37 cellular contexts compared by ENCODE assay signal in genomic region chr19:15680923-15681322, GRCh38. TPM values are rescaled to one million over a fixed set of nuclear protein-coding genes. Genes with fewer than 3 reads are reported as not detected.
"Had no signal": no experiment of that assay in that cellular context is flagged by ENCODE, and none has a peak within 500 bp of the region (broad histone marks: within the 10 kb centered on the region; RNA-seq: fewer than 3 reads in every experiment).

No MANE protein-coding gene starts in this region.

- H3K9me3 Mint-ChIP-seq: activated naive CD4-positive, alpha-beta T cell treated with anti-CD3 and anti-CD28 coated beads, Interleukin-2, amount 50 U/mL, for 24 hours; activated naive CD8-positive, alpha-beta T cell treated with anti-CD3 and anti-CD28 coated beads for 36 hours had no signal

- H3K4me1 Mint-ChIP-seq: activated naive CD4-positive, alpha-beta T cell treated with anti-CD3 and anti-CD28 coated beads, Interleukin-2, amount 50 U/mL, for 24 hours; activated naive CD8-positive, alpha-beta T cell treated with anti-CD3 and anti-CD28 coated beads for 36 hours had no signal

- H3K4me3 Mint-ChIP-seq: activated CD4-positive, alpha-beta memory T cell treated with anti-CD3 and anti-CD28 coated beads for 36 hours; activated CD8-positive, alpha-beta memory T cell treated with anti-CD3 and anti-CD28 coated beads, Interleukin-2, amount 10 ng/mL, durations not matched to agents 7 days and 5 days; activated CD8-positive, alpha-beta T cell treated with anti-CD3 and anti-CD28 coated beads, Interleukin-2, amount 10 ng/mL, durations not matched to agents 7 days and 5 days; activated naive CD4-positive, alpha-beta T cell treated with anti-CD3 and anti-CD28 coated beads for 36 hours; activated naive CD4-positive, alpha-beta T cell treated with anti-CD3 and anti-CD28 coated beads, Interleukin-2, amount 50 U/mL, for 24 hours; activated naive CD8-positive, alpha-beta T cell treated with anti-CD3 and anti-CD28 coated beads for 36 hours; activated naive CD8-positive, alpha-beta T cell treated with anti-CD3 and anti-CD28 coated beads, Interleukin-2, amount 50 U/mL, for 24 hours; activated T-helper 1 cell treated with anti-CD3 and anti-CD28 coated beads, Interleukin-12 subunit alpha, Interleukin-12 subunit beta, Interleukin-2, Interleukin-4 antibody, amounts not matched to agents 30 ng/mL and 10 ng/mL and 1 ng/mL, durations not matched to agents 14 hours and 24 hours and 36 hours; effector memory CD8-positive, alpha-beta T cell; T-helper 17 cell; T-helper 2 cell treated with Interferon-gamma antibody and Interleukin-4, amounts not matched to agents 5 μg/mL and 100 μg/mL, for 36 hours had no signal

- FAIRE-seq: colon had no signal

- H3K27ac ChIP-seq: adrenal gland, body of pancreas, esophagus muscularis mucosa, foreskin keratinocyte, gastrocnemius medialis, heart left ventricle had no signal

- H3K9me3 ChIP-seq: adrenal gland, body of pancreas, esophagus muscularis mucosa, gastrocnemius medialis, heart left ventricle had no signal

- ATAC-seq: activated CD8-positive, alpha-beta memory T cell treated with anti-CD3 and anti-CD28 coated beads, Interleukin-2, amount 10 ng/mL, durations not matched to agents 7 days and 5 days; activated CD8-positive, alpha-beta T cell treated with anti-CD3 and anti-CD28 coated beads, Interleukin-2, amount 10 ng/mL, durations not matched to agents 7 days and 5 days; activated naive CD8-positive, alpha-beta T cell treated with anti-CD3 and anti-CD28 coated beads, Interleukin-2, amount 50 U/mL, for 24 hours; body of pancreas; effector memory CD8-positive, alpha-beta T cell; foreskin keratinocyte; gastrocnemius medialis; heart left ventricle; T-helper 17 cell had no signal

- H3K36me3 Mint-ChIP-seq: activated CD4-positive, alpha-beta memory T cell treated with anti-CD3 and anti-CD28 coated beads for 36 hours; activated CD8-positive, alpha-beta memory T cell treated with anti-CD3 and anti-CD28 coated beads, Interleukin-2, amount 10 ng/mL, durations not matched to agents 7 days and 5 days; activated naive CD8-positive, alpha-beta T cell treated with anti-CD3 and anti-CD28 coated beads for 36 hours had no signal

- H3K27ac Mint-ChIP-seq: activated CD4-positive, alpha-beta memory T cell treated with anti-CD3 and anti-CD28 coated beads for 36 hours; activated CD8-positive, alpha-beta memory T cell treated with anti-CD3 and anti-CD28 coated beads, Interleukin-2, amount 10 ng/mL, durations not matched to agents 7 days and 5 days; activated CD8-positive, alpha-beta T cell treated with anti-CD3 and anti-CD28 coated beads, Interleukin-2, amount 10 ng/mL, durations not matched to agents 7 days and 5 days; activated naive CD4-positive, alpha-beta T cell treated with anti-CD3 and anti-CD28 coated beads for 36 hours; activated naive CD4-positive, alpha-beta T cell treated with anti-CD3 and anti-CD28 coated beads, Interleukin-2, amount 50 U/mL, for 24 hours; activated naive CD8-positive, alpha-beta T cell treated with anti-CD3 and anti-CD28 coated beads for 36 hours; activated naive CD8-positive, alpha-beta T cell treated with anti-CD3 and anti-CD28 coated beads, Interleukin-2, amount 50 U/mL, for 24 hours; activated T-helper 1 cell treated with anti-CD3 and anti-CD28 coated beads, Interleukin-12 subunit alpha, Interleukin-12 subunit beta, Interleukin-2, Interleukin-4 antibody, amounts not matched to agents 30 ng/mL and 10 ng/mL and 1 ng/mL, durations not matched to agents 14 hours and 24 hours and 36 hours; activated T-helper 2 cell treated with anti-CD3 and anti-CD28 coated beads, Interferon-gamma antibody, Interleukin-2, Interleukin-4, amounts not matched to agents 10 μg/mL and 5 μg/mL and 100 μg/mL, durations not matched to agents 14 hours and 24 hours and 36 hours; effector memory CD8-positive, alpha-beta T cell; T-helper 17 cell; T-helper 2 cell treated with Interferon-gamma antibody and Interleukin-4, amounts not matched to agents 5 μg/mL and 100 μg/mL, for 36 hours had no signal

- H3K36me3 ChIP-seq: adrenal gland, gastrocnemius medialis had no signal

- H3K4me1 ChIP-seq: adrenal gland, body of pancreas, esophagus muscularis mucosa, foreskin keratinocyte, gastrocnemius medialis, heart left ventricle had no signal

- H3K4me3 ChIP-seq: adrenal gland, body of pancreas, esophagus muscularis mucosa, gastrocnemius medialis, heart left ventricle had no signal

- DNase-seq: activated CD4-positive, alpha-beta memory T cell treated with anti-CD3 and anti-CD28 coated beads for 36 hours; activated CD4-positive, alpha-beta T cell treated with anti-CD3 and anti-CD28 coated beads for 1 hour; activated CD4-positive, alpha-beta T cell treated with anti-CD3 and anti-CD28 coated beads for 4 hours; activated CD8-positive, alpha-beta memory T cell treated with anti-CD3 and anti-CD28 coated beads, Interleukin-2, amount 10 ng/mL, durations not matched to agents 7 days and 5 days; activated CD8-positive, alpha-beta memory T cell treated with anti-CD3 and anti-CD28 coated beads, Interleukin-2, amount 50 U/mL, for 4 hours; activated CD8-positive, alpha-beta T cell treated with anti-CD3 and anti-CD28 coated beads, Interleukin-2, amount 10 ng/mL, durations not matched to agents 7 days and 5 days; activated effector memory CD4-positive, alpha-beta T cell treated with anti-CD3 and anti-CD28 coated beads, Interleukin-2, amount 50 U/mL, for 16 hours; activated naive CD4-positive, alpha-beta T cell treated with anti-CD3 and anti-CD28 coated beads for 36 hours; activated naive CD8-positive, alpha-beta T cell treated with anti-CD3 and anti-CD28 coated beads for 36 hours; activated naive CD8-positive, alpha-beta T cell treated with anti-CD3 and anti-CD28 coated beads, Interleukin-2, amount 50 U/mL, for 24 hours; activated T-cell treated with anti-CD3 and anti-CD28 coated beads, Interleukin-2, amount 50 U/mL, for 1 hour; activated T-cell treated with anti-CD3 and anti-CD28 coated beads, Interleukin-2, amount 50 U/mL, for 48 hours; adrenal gland; amygdala; aorta; body of pancreas; caudate nucleus; cortex of kidney; dermis blood vessel endothelial cell; effector CD4-positive, alpha-beta T cell; effector memory CD8-positive, alpha-beta T cell; erythroblast; foreskin keratinocyte; gastrocnemius medialis; glutamatergic neuron; heart left ventricle; T-helper 1 cell; T-helper 17 cell; T1000 had no signal

- H3K27me3 ChIP-seq: adrenal gland, body of pancreas, esophagus muscularis mucosa, foreskin keratinocyte, gastrocnemius medialis, heart left ventricle had no signal

- H3K27me3 Mint-ChIP-seq: activated CD8-positive, alpha-beta memory T cell treated with anti-CD3 and anti-CD28 coated beads, Interleukin-2, amount 10 ng/mL, durations not matched to agents 7 days and 5 days had no signal

RNA-seq across cellular contexts. Expression of gene CYP4F12, which starts 8.0 kb away (rescaled TPM):
- total RNA-seq: activated CD8-positive, alpha-beta T cell treated with anti-CD3 and anti-CD28 coated beads, Interleukin-2, amount 10 ng/mL, durations not matched to agents 7 days and 5 days; activated naive CD4-positive, alpha-beta T cell treated with anti-CD3 and anti-CD28 coated beads for 36 hours; activated naive CD8-positive, alpha-beta T cell treated with anti-CD3 and anti-CD28 coated beads for 36 hours; activated T-helper 1 cell treated with anti-CD3 and anti-CD28 coated beads, Interleukin-12 subunit alpha, Interleukin-12 subunit beta, Interleukin-2, Interleukin-4 antibody, amounts not matched to agents 30 ng/mL and 10 ng/mL and 1 ng/mL, durations not matched to agents 14 hours and 24 hours and 36 hours; activated T-helper 2 cell treated with anti-CD3 and anti-CD28 coated beads, Interferon-gamma antibody, Interleukin-2, Interleukin-4, amounts not matched to agents 10 μg/mL and 5 μg/mL and 100 μg/mL, durations not matched to agents 14 hours and 24 hours and 36 hours; chondrocyte; dermis blood vessel endothelial cell had no signal

RNA-seq across cellular contexts. Expression of gene CYP4F3, which starts 40.2 kb away (rescaled TPM):
- total RNA-seq: activated CD4-positive, alpha-beta memory T cell treated with anti-CD3 and anti-CD28 coated beads for 36 hours; activated CD8-positive, alpha-beta T cell treated with anti-CD3 and anti-CD28 coated beads, Interleukin-2, amount 10 ng/mL, durations not matched to agents 7 days and 5 days; activated T-helper 1 cell treated with anti-CD3 and anti-CD28 coated beads, Interleukin-12 subunit alpha, Interleukin-12 subunit beta, Interleukin-2, Interleukin-4 antibody, amounts not matched to agents 30 ng/mL and 10 ng/mL and 1 ng/mL, durations not matched to agents 14 hours and 24 hours and 36 hours; chondrocyte; dermis blood vessel endothelial cell had no signal
- polyA plus RNA-seq: aorta had no signal

RNA-seq across cellular contexts. Expression of gene OR10H2, which starts 46.9 kb away (rescaled TPM):
- total RNA-seq: activated CD4-positive, alpha-beta memory T cell treated with anti-CD3 and anti-CD28 coated beads for 36 hours; activated CD8-positive, alpha-beta memory T cell treated with anti-CD3 and anti-CD28 coated beads for 36 hours; activated CD8-positive, alpha-beta memory T cell treated with anti-CD3 and anti-CD28 coated beads, Interleukin-2, amount 10 ng/mL, durations not matched to agents 7 days and 5 days; activated CD8-positive, alpha-beta T cell treated with anti-CD3 and anti-CD28 coated beads, Interleukin-2, amount 10 ng/mL, durations not matched to agents 7 days and 5 days; activated naive CD4-positive, alpha-beta T cell treated with anti-CD3 and anti-CD28 coated beads for 36 hours; activated naive CD8-positive, alpha-beta T cell treated with anti-CD3 and anti-CD28 coated beads for 36 hours; activated T-helper 1 cell treated with anti-CD3 and anti-CD28 coated beads, Interleukin-12 subunit alpha, Interleukin-12 subunit beta, Interleukin-2, Interleukin-4 antibody, amounts not matched to agents 30 ng/mL and 10 ng/mL and 1 ng/mL, durations not matched to agents 14 hours and 24 hours and 36 hours; activated T-helper 2 cell treated with anti-CD3 and anti-CD28 coated beads, Interferon-gamma antibody, Interleukin-2, Interleukin-4, amounts not matched to agents 10 μg/mL and 5 μg/mL and 100 μg/mL, durations not matched to agents 14 hours and 24 hours and 36 hours; adrenal gland; aorta; body of pancreas; chondrocyte; dermis blood vessel endothelial cell; esophagus muscularis mucosa; foreskin keratinocyte; gastrocnemius medialis; heart left ventricle; T-helper 17 cell had no signal
- polyA plus RNA-seq: adrenal gland, aorta, foreskin keratinocyte, heart left ventricle had no signal

RNA-seq across cellular contexts. Expression of gene OR10H3, which starts 56.9 kb away (rescaled TPM):
- total RNA-seq: activated CD4-positive, alpha-beta memory T cell treated with anti-CD3 and anti-CD28 coated beads for 36 hours; activated CD8-positive, alpha-beta memory T cell treated with anti-CD3 and anti-CD28 coated beads for 36 hours; activated CD8-positive, alpha-beta memory T cell treated with anti-CD3 and anti-CD28 coated beads, Interleukin-2, amount 10 ng/mL, durations not matched to agents 7 days and 5 days; activated CD8-positive, alpha-beta T cell treated with anti-CD3 and anti-CD28 coated beads, Interleukin-2, amount 10 ng/mL, durations not matched to agents 7 days and 5 days; activated naive CD4-positive, alpha-beta T cell treated with anti-CD3 and anti-CD28 coated beads for 36 hours; activated naive CD8-positive, alpha-beta T cell treated with anti-CD3 and anti-CD28 coated beads for 36 hours; activated T-helper 1 cell treated with anti-CD3 and anti-CD28 coated beads, Interleukin-12 subunit alpha, Interleukin-12 subunit beta, Interleukin-2, Interleukin-4 antibody, amounts not matched to agents 30 ng/mL and 10 ng/mL and 1 ng/mL, durations not matched to agents 14 hours and 24 hours and 36 hours; activated T-helper 2 cell treated with anti-CD3 and anti-CD28 coated beads, Interferon-gamma antibody, Interleukin-2, Interleukin-4, amounts not matched to agents 10 μg/mL and 5 μg/mL and 100 μg/mL, durations not matched to agents 14 hours and 24 hours and 36 hours; adrenal gland; aorta; body of pancreas; chondrocyte; dermis blood vessel endothelial cell; esophagus muscularis mucosa; foreskin keratinocyte; gastrocnemius medialis; heart left ventricle; T-helper 17 cell had no signal
- polyA plus RNA-seq: adrenal gland, aorta, foreskin keratinocyte, heart left ventricle had no signal
